Comparison of ENCODE assay signal across 8 cellular contexts in the genomic region with DNA sequence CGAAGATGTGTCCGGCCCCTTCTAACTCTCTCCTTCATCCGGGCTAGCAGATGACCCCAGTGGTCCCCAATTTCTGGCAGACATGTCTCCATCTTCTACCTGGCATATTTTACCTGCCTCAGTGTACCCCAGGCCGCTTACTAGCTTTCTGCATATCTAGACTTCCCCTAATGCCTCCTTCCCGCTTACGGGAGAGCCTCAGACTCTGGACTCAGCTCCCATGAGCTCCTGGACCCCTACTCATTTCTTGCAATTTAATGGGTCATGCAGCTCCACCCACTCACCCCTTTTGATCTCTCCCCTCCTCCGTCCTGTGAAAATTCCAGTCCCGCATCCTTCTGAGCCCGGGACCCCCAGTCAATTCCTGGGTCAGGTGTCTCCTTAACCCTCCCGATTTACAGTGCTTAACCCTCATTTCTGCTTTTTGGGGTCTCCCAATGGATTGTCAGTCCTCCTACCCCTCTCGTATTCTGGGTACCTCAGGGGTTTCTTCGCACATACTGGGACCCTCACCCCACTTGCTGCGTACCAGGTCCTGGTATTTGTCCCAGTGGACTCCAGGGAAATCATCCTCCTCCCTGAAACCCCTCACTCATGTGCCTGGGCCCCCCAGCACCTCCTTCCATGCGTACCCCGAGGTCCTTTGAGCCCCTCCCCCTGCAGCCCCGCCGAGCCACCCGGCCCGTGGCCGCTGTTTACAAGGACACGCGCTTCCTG. TPM values are rescaled to one million over a fixed set of nuclear protein-coding genes. Genes with fewer than 3 reads are reported as not detected.
DNase-seq lines count a peak whose midpoint lies in the region; ATAC-seq, FAIRE-seq and TF ChIP-seq lines count a peak whose summit lies in the region.

No MANE protein-coding gene starts in this region.

- H3K9me3 ChIP-seq in DOHH2 (ENCODE audit: control insufficient read depth, insufficient read depth, low read length) (no peaks in the 10 kb centered on the region), PC-9 (ENCODE audit: insufficient read depth, low read depth) (no peaks in the 10 kb centered on the region), endothelial cell of umbilical vein (replicated peaks; ENCODE audit: control insufficient read depth, insufficient read depth, low read length) (no peaks in the 10 kb centered on the region), parathyroid adenoma (ENCODE audit: control insufficient read depth, low read length) (no peaks in the 10 kb centered on the region)

- no peak for FAIRE-seq in endothelial cell of umbilical vein (lab: Jason Lieb, UNC)

- peak overlapping the region; percentile 84 for H3K27ac ChIP-seq in DOHH2 (ENCODE audit: low read depth, low read length)
- peak overlapping the region; percentile 86 for H3K27ac ChIP-seq in PC-9
- peak overlapping the region; percentile 65 for H3K27ac ChIP-seq in endothelial cell of umbilical vein (ENCODE audit: insufficient read depth, low read depth, low read length)
- peak overlapping the region; percentile 100 for H3K27ac ChIP-seq in parathyroid adenoma

- DNase-seq in PC-9 (peak in 1 of 2 experiments; percentile 34), endothelial cell of umbilical vein (ENCODE audit: low read depth, low spot score) (no peak), NCI-H2227 (lab: John Stamatoyannopoulos, UW; ENCODE audit: unreplicated experiment) (no peak), DMS153 treated with DMSO at 0.1 percent for 48 hours (lab: John Stamatoyannopoulos, UW; ENCODE audit: unreplicated experiment) (no peak)

- H3K9ac ChIP-seq in endothelial cell of umbilical vein (replicated peaks; ENCODE audit: extremely low read depth, insufficient read depth, low read length): peak overlapping the region; percentile 66
- H3K9ac ChIP-seq in parathyroid adenoma: peak overlapping the region; percentile 87

- H3K9me1 ChIP-seq in endothelial cell of umbilical vein (replicated peaks; ENCODE audit: control insufficient read depth, extremely low read depth, insufficient read depth, low read length): no peaks in the 10 kb centered on the region

- peak overlapping the region; percentile 79 for H3K4me3 ChIP-seq in DOHH2 (ENCODE audit: low read length)
- H3K4me3 ChIP-seq in PC-9: peak overlapping the region; percentile 73; the same call in 1 of the 2 replicates
- peak overlapping the region in 2 of 3 experiments; percentile 37 to 44 for H3K4me3 ChIP-seq in endothelial cell of umbilical vein (replicated peaks in 1 of 3; ENCODE audit: insufficient read depth in 1 of 3, low read depth in 1 of 3, low read length in 3 of 3)
- H3K4me3 ChIP-seq in parathyroid adenoma (ENCODE audit: low read depth, low read length): peak overlapping the region; percentile 97

- H3K4me1 ChIP-seq in DOHH2 (ENCODE audit: control insufficient read depth, low read length): peaks cover 56% of the 10 kb centered on the region
- peaks cover 60% of the 10 kb centered on the region for H3K4me1 ChIP-seq in PC-9 (replicated peaks; ENCODE audit: insufficient read depth)
- peaks cover 35% of the 10 kb centered on the region for H3K4me1 ChIP-seq in endothelial cell of umbilical vein (ENCODE audit: control insufficient read depth, extremely low read depth, insufficient read depth, low read length)
- H3K4me1 ChIP-seq in parathyroid adenoma: peaks cover 54% of the 10 kb centered on the region

- H3K27me3 ChIP-seq in DOHH2 (ENCODE audit: control insufficient read depth, low read length): no peaks in the 10 kb centered on the region
- H3K27me3 ChIP-seq in PC-9 (ENCODE audit: insufficient read depth, low read depth): no peaks in the 10 kb centered on the region
- no peaks in the 10 kb centered on the region for H3K27me3 ChIP-seq in endothelial cell of umbilical vein (ENCODE audit: control insufficient read depth in 2 of 2, insufficient read depth in 2 of 2, low read length in 2 of 2)
- no peaks in the 10 kb centered on the region for H3K27me3 ChIP-seq in parathyroid adenoma (ENCODE audit: control insufficient read depth, insufficient read depth, low read length)

- no peaks in the 10 kb centered on the region for H4K20me1 ChIP-seq in DOHH2 (ENCODE audit: control insufficient read depth, insufficient read depth, low read depth, low read length)
- H4K20me1 ChIP-seq in PC-9 (ENCODE audit: insufficient read depth): peaks cover 18% of the 10 kb centered on the region
- no peaks in the 10 kb centered on the region for H4K20me1 ChIP-seq in endothelial cell of umbilical vein (replicated peaks; ENCODE audit: control insufficient read depth, extremely low read depth, insufficient read depth, low read length)

- no peak overlapping the region for H2AFZ ChIP-seq in PC-9
- no peak overlapping the region for H2AFZ ChIP-seq in endothelial cell of umbilical vein (ENCODE audit: low read depth, low read length)
- H2AFZ ChIP-seq in parathyroid adenoma: peak overlapping the region; percentile 65

- peaks cover 29% of the 10 kb centered on the region for H3K79me2 ChIP-seq in DOHH2 (ENCODE audit: control insufficient read depth, low read length)
- peaks cover 52% of the 10 kb centered on the region for H3K79me2 ChIP-seq in PC-9 (ENCODE audit: low read depth)
- H3K79me2 ChIP-seq in endothelial cell of umbilical vein (ENCODE audit: control insufficient read depth, insufficient read depth, low read length): peaks cover 14% of the 10 kb centered on the region
- peaks cover 8% of the 10 kb centered on the region for H3K79me2 ChIP-seq in parathyroid adenoma

- TF ChIP-seq CTCF in DOHH2 (IDR thresholded peaks at IDR 0.05; ENCODE audit: low read depth, low read length, poor library complexity, severe bottlenecking) (no peak), PC-9 (conservative IDR thresholded peaks at IDR 0.05) (no peak), endothelial cell of umbilical vein (IDR thresholded peaks at IDR 0.05; ENCODE audit: extremely low read depth in 1 of 2, insufficient read depth in 1 of 2, low read depth in 1 of 2, low read length in 2 of 2) (no peak), parathyroid adenoma (IDR thresholded peaks at IDR 0.05) (no peak)

- no peak for TF ChIP-seq POLR2A in endothelial cell of umbilical vein (IDR thresholded peaks at IDR 0.05; ENCODE audit: low read depth, low read length)

- dilution Hi-C loops in endothelial cell of umbilical vein (cut with MboI; ENCODE audit: extremely low pct_ligation_motif_present, low sequenced_read_pairs): no loop called here

- no TSS peak for BruUV-seq in PC-9 (replicated peaks; lab: Mats Ljungman, UMichigan)
- no TSS peak for BruUV-seq in endothelial cell of umbilical vein (replicated peaks; lab: Mats Ljungman, UMichigan)

- CTCF ChIA-PET in PC-9 (lab: Charles Lee) (interaction anchor here (0.6 to 0.9 kb wide), 2 partner anchors 8 to 103 kb away, joined by 3 to 10 read pairs; no protein-coding TSS in a partner anchor), endothelial cell of umbilical vein (lab: Charles Lee) (interaction anchor here (1.0 to 13.8 kb wide), 5 partner anchors 8 to 57 kb away, joined by 3 to 524 read pairs (median 21); a partner anchor contains a TSS)

- H3F3A ChIP-seq in DOHH2 (ENCODE audit: control insufficient read depth, insufficient read depth): peaks cover 29% of the 10 kb centered on the region
- H3F3A ChIP-seq in PC-9 (ENCODE audit: insufficient read depth, low read depth): peaks cover 76% of the 10 kb centered on the region

- H3K9me2 ChIP-seq in DOHH2 (replicated peaks; ENCODE audit: control insufficient read depth, low read length): no peaks in the 10 kb centered on the region
- H3K9me2 ChIP-seq in PC-9 (ENCODE audit: insufficient read depth): no peaks in the 10 kb centered on the region

- ATAC-seq in HG03045 (IDR thresholded peaks at IDR 0.05; ENCODE audit: unreplicated experiment): no peak
- ATAC-seq in HG03432 (IDR thresholded peaks at IDR 0.05; ENCODE audit: unreplicated experiment): no peak

- POLR2A ChIA-PET in PC-9 (lab: Charles Lee; ENCODE audit: unreplicated experiment): interaction anchor here (0.8 to 3.8 kb wide), 4 partner anchors 8 to 1355 kb away, joined by 3 to 59 read pairs (median 12); a partner anchor contains a TSS
- POLR2A ChIA-PET in endothelial cell of umbilical vein (lab: Charles Lee): interaction anchor here (0.9 to 4.1 kb wide), 13 partner anchors 8 to 359 kb away, joined by 3 to 94 read pairs (median 5); a partner anchor contains a TSS

- H3K36me3 ChIP-seq in DOHH2 (ENCODE audit: control insufficient read depth, low read length): peaks cover 6% of the 10 kb centered on the region; the same call in 1 of the 2 replicates
- H3K36me3 ChIP-seq in PC-9 (ENCODE audit: low read depth): no peaks in the 10 kb centered on the region; the same call in 1 of the 2 replicates
- H3K36me3 ChIP-seq in endothelial cell of umbilical vein (ENCODE audit: control insufficient read depth in 2 of 2, extremely low read depth in 1 of 2, insufficient read depth in 2 of 2, low read length in 2 of 2): no peaks in the 10 kb centered on the region
- H3K36me3 ChIP-seq in parathyroid adenoma (ENCODE audit: control insufficient read depth, insufficient read depth, low read length): no peaks in the 10 kb centered on the region

- intact Hi-C loops in PC-9 (cut with micrococcal nuclease; ENCODE audit: unreplicated experiment): no loop called here
- intact Hi-C loops in endothelial cell of umbilical vein (cut with micrococcal nuclease): loop anchor here (1.0 kb wide), 1 partner anchor 8 kb away; no protein-coding TSS in a partner anchor

- H3K4me2 ChIP-seq in DOHH2 (ENCODE audit: low read length) (peak overlapping the region; percentile 93), PC-9 (peak overlapping the region; percentile 91), endothelial cell of umbilical vein (ENCODE audit: insufficient read depth, low read length) (peak overlapping the region; percentile 61), parathyroid adenoma (ENCODE audit: low read length) (peak overlapping the region; percentile 87)

RNA-seq across cellular contexts. Expression of a gene that starts 0.5 kb away (rescaled TPM):
- total RNA-seq in PC-9 (2021) (70.7 and 87.0 TPM in 2 replicates), endothelial cell of umbilical vein (22.8 and 31.6 TPM in 2 replicates)
- 72.9 and 74.4 TPM in 2 replicates for polyA plus RNA-seq in endothelial cell of umbilical vein
- 26.6 and 63.6 TPM in 2 replicates for polyA plus RNA-seq in endothelial cell of umbilical vein (2011; cell fraction: cytosol; rRNA removed)
- 92.2 and 120 TPM in 2 replicates for polyA plus RNA-seq in endothelial cell of umbilical vein (2011; cell fraction: nucleus; rRNA removed)
- polyA plus RNA-seq in endothelial cell of umbilical vein (2012): 11.7 and 24.3 TPM in 2 replicates
- 12.4 and 15.3 TPM in 2 replicates for polyA minus RNA-seq in endothelial cell of umbilical vein
- 126 TPM for polyA minus RNA-seq in endothelial cell of umbilical vein (2011; cell fraction: cytosol; rRNA and poly(A)+ RNA removed)
- polyA minus RNA-seq in endothelial cell of umbilical vein (2011; cell fraction: nucleus; rRNA and poly(A)+ RNA removed): 21.6 and 61.5 TPM in 2 replicates

RNA-seq across cellular contexts. Expression of a gene that starts 10.8 kb away (rescaled TPM):
- total RNA-seq in PC-9 (2021) (268 and 271 TPM in 2 replicates), endothelial cell of umbilical vein (247 and 255 TPM in 2 replicates)
- polyA plus RNA-seq in endothelial cell of umbilical vein: 490 and 492 TPM in 2 replicates
- polyA plus RNA-seq in endothelial cell of umbilical vein (2011; cell fraction: cytosol; rRNA removed): 437 and 438 TPM in 2 replicates
- polyA plus RNA-seq in endothelial cell of umbilical vein (2011; cell fraction: nucleus; rRNA removed): 163 and 200 TPM in 2 replicates
- polyA plus RNA-seq in endothelial cell of umbilical vein (2012): 389 and 460 TPM in 2 replicates
- 168 and 191 TPM in 2 replicates for polyA minus RNA-seq in endothelial cell of umbilical vein
- 491 TPM for polyA minus RNA-seq in endothelial cell of umbilical vein (2011; cell fraction: cytosol; rRNA and poly(A)+ RNA removed)
- 32.8 and 38.3 TPM in 2 replicates for polyA minus RNA-seq in endothelial cell of umbilical vein (2011; cell fraction: nucleus; rRNA and poly(A)+ RNA removed)

RNA-seq across cellular contexts. Expression of a gene that starts 11.1 kb away (rescaled TPM):
- 28.8 and 30.0 TPM in 2 replicates for total RNA-seq in PC-9 (2021)
- total RNA-seq in endothelial cell of umbilical vein: 13.2 and 15.9 TPM in 2 replicates
- polyA plus RNA-seq in endothelial cell of umbilical vein: 2.6 TPM in 1 of 2 replicates, not detected in the other
- polyA plus RNA-seq in endothelial cell of umbilical vein (2011; cell fraction: cytosol; rRNA removed): 2.1 and 3.7 TPM in 2 replicates
- polyA plus RNA-seq in endothelial cell of umbilical vein (2011; cell fraction: nucleus; rRNA removed): 1.5 and 2.3 TPM in 2 replicates
- 9.7 and 11.2 TPM in 2 replicates for polyA plus RNA-seq in endothelial cell of umbilical vein (2012)
- not detected in 2 replicates for polyA minus RNA-seq in endothelial cell of umbilical vein
- not detected for polyA minus RNA-seq in endothelial cell of umbilical vein (2011; cell fraction: cytosol; rRNA and poly(A)+ RNA removed)
- not detected in 2 replicates for polyA minus RNA-seq in endothelial cell of umbilical vein (2011; cell fraction: nucleus; rRNA and poly(A)+ RNA removed)

RNA-seq across cellular contexts. Expression of a gene that starts 15.4 kb away (rescaled TPM):
- total RNA-seq in PC-9 (2021) (109 and 127 TPM in 2 replicates), endothelial cell of umbilical vein (17.3 and 20.0 TPM in 2 replicates)
- polyA plus RNA-seq in endothelial cell of umbilical vein: 7.6 and 8.0 TPM in 2 replicates
- polyA plus RNA-seq in endothelial cell of umbilical vein (2011; cell fraction: cytosol; rRNA removed): 4.0 and 4.8 TPM in 2 replicates
- 49.2 and 50.7 TPM in 2 replicates for polyA plus RNA-seq in endothelial cell of umbilical vein (2011; cell fraction: nucleus; rRNA removed)
- 9.4 and 14.5 TPM in 2 replicates for polyA plus RNA-seq in endothelial cell of umbilical vein (2012)
- 11.5 and 14.9 TPM in 2 replicates for polyA minus RNA-seq in endothelial cell of umbilical vein
- 5.0 TPM for polyA minus RNA-seq in endothelial cell of umbilical vein (2011; cell fraction: cytosol; rRNA and poly(A)+ RNA removed)
- polyA minus RNA-seq in endothelial cell of umbilical vein (2011; cell fraction: nucleus; rRNA and poly(A)+ RNA removed): 15.1 and 18.5 TPM in 2 replicates

RNA-seq across cellular contexts. Expression of a gene that starts 15.6 kb away (rescaled TPM):
- 38.6 and 60.4 TPM in 2 replicates for total RNA-seq in PC-9 (2021)
- total RNA-seq in endothelial cell of umbilical vein: 25.6 and 28.5 TPM in 2 replicates
- polyA plus RNA-seq in endothelial cell of umbilical vein: 36.7 and 45.4 TPM in 2 replicates
- 37.3 and 43.6 TPM in 2 replicates for polyA plus RNA-seq in endothelial cell of umbilical vein (2011; cell fraction: cytosol; rRNA removed)
- 20.3 and 27.2 TPM in 2 replicates for polyA plus RNA-seq in endothelial cell of umbilical vein (2011; cell fraction: nucleus; rRNA removed)
- polyA plus RNA-seq in endothelial cell of umbilical vein (2012): 23.5 and 28.2 TPM in 2 replicates
- 33.3 and 34.1 TPM in 2 replicates for polyA minus RNA-seq in endothelial cell of umbilical vein
- polyA minus RNA-seq in endothelial cell of umbilical vein (2011; cell fraction: cytosol; rRNA and poly(A)+ RNA removed): 111 TPM
- polyA minus RNA-seq in endothelial cell of umbilical vein (2011; cell fraction: nucleus; rRNA and poly(A)+ RNA removed): 5.2 and 5.4 TPM in 2 replicates

Comparison
In these comparisons a context has a peak if more than half of its experiments do, and no peak if none do; other contexts are left out.
1. H3K4me3 ChIP-seq: peak in every context shown above with its lines; median percentile 97 in parathyroid adenoma; 79 in DOHH2; 73 in PC-9; 40 in endothelial cell of umbilical vein.